8 cellular contexts compared by ENCODE assay signal in the genomic region with DNA sequence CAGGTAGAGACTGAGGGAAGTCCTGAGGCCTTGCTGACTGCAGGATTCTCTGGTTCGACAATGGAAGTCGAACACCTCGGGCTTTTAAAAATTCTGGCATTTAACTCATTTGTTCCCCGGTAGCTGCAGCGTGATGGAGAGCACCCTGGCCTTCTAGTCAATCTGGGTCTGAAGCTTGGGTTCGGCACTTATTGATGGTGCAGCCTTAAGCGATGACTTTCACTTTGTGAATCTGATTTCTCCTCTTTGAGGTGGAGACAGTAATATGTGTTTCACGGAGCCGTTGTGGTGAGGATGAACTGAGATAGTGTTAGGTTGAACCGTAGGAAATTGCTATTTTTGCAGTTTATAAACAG. TPM values are rescaled to one million over a fixed set of nuclear protein-coding genes. Genes with fewer than 3 reads are reported as not detected.
DNase-seq lines count a peak whose midpoint lies in the region; ATAC-seq, FAIRE-seq and TF ChIP-seq lines count a peak whose summit lies in the region.

No MANE protein-coding gene starts in this region.

- H3K9ac ChIP-seq in parathyroid adenoma = no peak overlapping the region

- peak overlapping the region; percentile 96 for H3K4me3 ChIP-seq in GM06990 (replicated peaks; ENCODE audit: low read depth, low read length)
- peak overlapping the region; percentile 97 for H3K4me3 ChIP-seq in OCI-LY7 (ENCODE audit: low read depth, low read length, poor library complexity, severe bottlenecking)
- peak overlapping the region; percentile 74 for H3K4me3 ChIP-seq in epithelial cell of esophagus (ENCODE audit: low read length)
- peak overlapping the region; percentile 55 for H3K4me3 ChIP-seq in parathyroid adenoma (ENCODE audit: low read depth, low read length)

- CTCF ChIA-PET in OCI-LY7 (lab: Charles Lee; ENCODE audit: unreplicated experiment) = interaction anchor here (0.5 kb wide), 2 partner anchors 38 to 97 kb away, joined by 4 read pairs; no protein-coding TSS in a partner anchor

- FAIRE-seq in RCC 7860 (lab: Jason Lieb, UNC) = no peak

- BruUV-seq in OCI-LY7 (replicated peaks; lab: Mats Ljungman, UMichigan) = TSS peak; percentile 94

- H3K27ac ChIP-seq in OCI-LY7 (ENCODE audit: low read depth, low read length, poor library complexity, severe bottlenecking) (peak overlapping the region; percentile 32), parathyroid adenoma (peak overlapping the region; percentile 36)

- no peak for TF ChIP-seq CTCF in GM06990 (IDR thresholded peaks at IDR 0.05; ENCODE audit: insufficient read depth, low read length, poor library complexity, severe bottlenecking)
- TF ChIP-seq CTCF in OCI-LY7 (conservative IDR thresholded peaks at IDR 0.05; ENCODE audit: low read length) = no peak; the same call in 1 of the 2 replicates
- TF ChIP-seq CTCF in epithelial cell of esophagus (IDR thresholded peaks at IDR 0.05; ENCODE audit: insufficient read depth, low read depth, low read length, missing control alignments) = no peak
- no peak for TF ChIP-seq CTCF in parathyroid adenoma (IDR thresholded peaks at IDR 0.05)

- H3K9me3 ChIP-seq in OCI-LY7 (ENCODE audit: low read length) (no peaks in the 10 kb centered on the region), parathyroid adenoma (ENCODE audit: control insufficient read depth, low read length) (no peaks in the 10 kb centered on the region)

- ATAC-seq in HG03469 (IDR thresholded peaks at IDR 0.05; ENCODE audit: unreplicated experiment) = no peak

- H4K20me1 ChIP-seq in OCI-LY7 (ENCODE audit: insufficient read depth, low read length) = no peaks in the 10 kb centered on the region

- no peak for DNase-seq in GM06990 (ENCODE audit: extremely low read depth, insufficient read length)
- no peak for DNase-seq in OCI-LY7 (ENCODE audit: low spot score)
- DNase-seq in epithelial cell of esophagus (ENCODE audit: low read depth) = no peak
- DNase-seq in head of caudate nucleus = no peak
- DNase-seq in RCC 7860 (ENCODE audit: low spot score) = no peak
- DNase-seq in AML-193 (lab: John Stamatoyannopoulos, UW) = no peak

- peaks cover 22% of the 10 kb centered on the region for H3K79me2 ChIP-seq in OCI-LY7 (ENCODE audit: insufficient read depth, low read depth, low read length)
- no peaks in the 10 kb centered on the region for H3K79me2 ChIP-seq in parathyroid adenoma

- no peaks in the 10 kb centered on the region for H3K9me2 ChIP-seq in OCI-LY7 (ENCODE audit: insufficient read depth, low read length)

- intact Hi-C loops in OCI-LY7 (cut with micrococcal nuclease; ENCODE audit: unreplicated experiment) (loop anchor here (1.0 to 5.0 kb wide), 6 partner anchors 42 to 509 kb away; partner anchors contain the start of genes ADPGK, ARIH1, GRAMD2A and MYO9A), head of caudate nucleus (cut with DNase I) (loop anchor here (2.0 to 10.0 kb wide), 2 partner anchors 42 to 78 kb away; partner anchors contain the start of genes GRAMD2A and PKM)

- POLR2A ChIA-PET in OCI-LY7 (lab: Charles Lee) = interaction anchor here (1.1 to 1.9 kb wide), 4 partner anchors 28 to 45 kb away, joined by 5 to 8 read pairs (median 7); no protein-coding TSS in a partner anchor

- H3K4me1 ChIP-seq in OCI-LY7 (ENCODE audit: insufficient read depth, low read length, poor library complexity, severe bottlenecking) = peaks cover 25% of the 10 kb centered on the region
- H3K4me1 ChIP-seq in parathyroid adenoma = peaks cover 2% of the 10 kb centered on the region

- H3K27me3 ChIP-seq in GM06990 (replicated peaks; ENCODE audit: control insufficient read depth, insufficient read depth, low read length) (no peaks in the 10 kb centered on the region), parathyroid adenoma (ENCODE audit: control insufficient read depth, insufficient read depth, low read length) (no peaks in the 10 kb centered on the region)

- peak overlapping the region; percentile 96 for H2AFZ ChIP-seq in OCI-LY7 (ENCODE audit: low read length)
- H2AFZ ChIP-seq in parathyroid adenoma = peak overlapping the region; percentile 84

- H3K4me2 ChIP-seq in OCI-LY7 (ENCODE audit: low read length) = peak overlapping the region; percentile 82
- H3K4me2 ChIP-seq in parathyroid adenoma (ENCODE audit: low read length) = peak overlapping the region; percentile 58

- H3K36me3 ChIP-seq in GM06990 (ENCODE audit: control insufficient read depth, insufficient read depth, low read length) (no peaks in the 10 kb centered on the region), OCI-LY7 (ENCODE audit: insufficient read depth, low read length) (peaks cover 16% of the 10 kb centered on the region; the same call in 1 of the 2 replicates), parathyroid adenoma (ENCODE audit: control insufficient read depth, insufficient read depth, low read length) (no peaks in the 10 kb centered on the region)

RNA-seq across cellular contexts. Expression of gene PARP6, which starts 0.6 kb away (rescaled TPM):
- 53.6 and 58.3 TPM in 2 replicates for total RNA-seq in OCI-LY7 (2014; rRNA removed; shearing (Covaris generic))
- 73.3 and 85.4 TPM in 2 replicates for total RNA-seq in OCI-LY7 (2022)

RNA-seq across cellular contexts. Expression of gene PKM, which starts 42.0 kb away (rescaled TPM):
- 861 and 917 TPM in 2 replicates for total RNA-seq in OCI-LY7 (2014; rRNA removed; shearing (Covaris generic))
- total RNA-seq in OCI-LY7 (2022) = 791 and 1,131 TPM in 2 replicates

RNA-seq across cellular contexts. Expression of gene CELF6, which starts 47.0 kb away (rescaled TPM):
- 0.62 and 0.79 TPM in 2 replicates for total RNA-seq in OCI-LY7 (2014; rRNA removed; shearing (Covaris generic))
- 0.78 TPM in 1 of 2 replicates, not detected in the other for total RNA-seq in OCI-LY7 (2022)
